In genomic region chr3:64264491-64265109, GRCh38 we compare ENCODE assay signal across 17 cellular contexts. TPM values are rescaled to one million over a fixed set of nuclear protein-coding genes. Genes with fewer than 3 reads are reported as not detected.
A peak's percentile ranks its signal among the peaks of the same experiment; 100 is the strongest.
DNase-seq lines count a peak whose midpoint lies in the region; ATAC-seq and TF ChIP-seq lines count a peak whose summit lies in the region.
"Had no signal": no experiment of that assay in that cellular context is flagged by ENCODE, and none has a peak within 500 bp of the region (broad histone marks: within the 10 kb centered on the region; RNA-seq: fewer than 3 reads in every experiment).

No MANE protein-coding gene starts in this region.

- no peak overlapping the region for H2BK120ac ChIP-seq in H9 (ENCODE audit: low read depth, low read length, poor library complexity, severe bottlenecking)

- no peak overlapping the region for H2BK5ac ChIP-seq in H9 (ENCODE audit: insufficient read length, low read length)

- H3K36me3 Mint-ChIP-seq in H9 (ENCODE audit: insufficient read depth in 1 of 3, low read depth in 3 of 3): no peaks in the 10 kb centered on the region; a peak in 1 of 7 replicates
- H3K36me3 Mint-ChIP-seq: activated naive CD4-positive, alpha-beta T cell treated with anti-CD3 and anti-CD28 coated beads, Interleukin-2, amount 50 U/mL, for 72 hours had no signal

- no peak overlapping the region for H3K9ac ChIP-seq in H9 (ENCODE audit: extremely low read depth, insufficient read length, low read length)
- H3K9ac ChIP-seq: BLaER1 had no signal

- no peaks in the 10 kb centered on the region for H3K79me2 ChIP-seq in H9 (ENCODE audit: insufficient read depth, low read length)

- H3K27me3 ChIP-seq in gastrocnemius medialis: no peaks in the 10 kb centered on the region
- H3K27me3 ChIP-seq in H9 (ENCODE audit: insufficient read depth, low read length): no peaks in the 10 kb centered on the region
- H3K27me3 ChIP-seq: BLaER1, upper lobe of left lung had no signal

- peak; percentile 37 for DNase-seq in DMS 273 treated with DMSO at 0.1 percent for 48 hours (lab: John Stamatoyannopoulos, UW)
- DNase-seq in fibroblast of mammary gland (ENCODE audit: low read depth): peak; percentile 76
- no peak for DNase-seq in gastrocnemius medialis
- DNase-seq in globus pallidus (ENCODE audit: low spot score): no peak
- no peak for DNase-seq in mucosa of descending colon
- DNase-seq in H9: no peak
- DNase-seq in foreskin melanocyte: no peak
- DNase-seq: activated T-cell treated with anti-CD3 and anti-CD28 coated beads for 4 hours, DND-41, erythroblast, NCI-H1105 treated with DMSO at 0.1 percent for 48 hours, NCI-H345, OCI-M1, upper lobe of left lung had no signal

- no peak overlapping the region for H2AFZ ChIP-seq in H9 (ENCODE audit: low read length)

- no peak overlapping the region for H3K18ac ChIP-seq in H9 (ENCODE audit: insufficient read length, low read depth, low read length)

- H3K9me3 ChIP-seq in gastrocnemius medialis (no peaks in the 10 kb centered on the region), mucosa of descending colon (no peaks in the 10 kb centered on the region), H9 (ENCODE audit: control insufficient read depth, low read depth, low read length) (no peaks in the 10 kb centered on the region)
- H3K9me3 ChIP-seq: BLaER1, upper lobe of left lung had no signal

- no peak overlapping the region for H2BK12ac ChIP-seq in H9 (ENCODE audit: insufficient read length, low read depth, low read length)

- no CpG with 5 or more reads among the region's 4 CpGs for WGBS in H9 (ENCODE audit: extremely low coverage, insufficient read length, low lambda C conversion rate)

- no peak overlapping the region for H4K5ac ChIP-seq in H9 (ENCODE audit: insufficient read length, low read depth, low read length)

- no peak overlapping the region for H3K14ac ChIP-seq in H9 (ENCODE audit: insufficient read depth, low read length)

- H2BK15ac ChIP-seq in H9 (ENCODE audit: low read depth, low read length): no peak overlapping the region

- no peaks in the 10 kb centered on the region for H4K20me1 ChIP-seq in H9 (ENCODE audit: control insufficient read depth, insufficient read depth, insufficient read length)
- H4K20me1 ChIP-seq: BLaER1 had no signal

- peaks cover 3% of the 10 kb centered on the region for H3K27me3 Mint-ChIP-seq in H9 (ENCODE audit: low read depth)

- TF ChIP-seq CTCF in VCaP (conservative IDR thresholded peaks at IDR 0.05) (no peak), fibroblast of mammary gland (conservative IDR thresholded peaks at IDR 0.05; ENCODE audit: control insufficient read depth, insufficient read depth, low read depth, low read length) (peak; percentile 47), gastrocnemius medialis (IDR thresholded peaks at IDR 0.05 in 4 of 5, conservative IDR thresholded peaks at IDR 0.05 in 1 of 5) (no peak), mucosa of descending colon (IDR thresholded peaks at IDR 0.05) (no peak), H9 (conservative IDR thresholded peaks at IDR 0.05) (no peak)

- no peak overlapping the region for H2BK20ac ChIP-seq in H9 (ENCODE audit: low read depth, low read length, poor library complexity, severe bottlenecking)

- intact Hi-C loops in gastrocnemius medialis (cut with DNase I; ENCODE audit: low total_unique reads): loop anchor here (5.0 kb wide), 2 partner anchors 47 to 77 kb away; no protein-coding TSS in a partner anchor
- intact Hi-C loops in mucosa of descending colon (cut with DNase I, micrococcal nuclease): loop anchor here in 1 of 2 donors (10.0 kb wide), 1 partner anchor 230 kb away; no protein-coding TSS in a partner anchor

- no peak overlapping the region for H4K8ac ChIP-seq in H9 (replicated peaks; ENCODE audit: insufficient read length, low read depth, low read length)

- no peak overlapping the region for H3K56ac ChIP-seq in H9 (ENCODE audit: insufficient read length, low read depth, low read length)

- no peak overlapping the region for H3K23ac ChIP-seq in H9 (ENCODE audit: insufficient read length, low read depth, low read length)

- H3K27ac ChIP-seq in VCaP (peak overlapping the region; percentile 59), gastrocnemius medialis (peak overlapping the region in 3 of 4 donors; percentile 8 to 81 (median 77)), H9 (ENCODE audit: insufficient read length, low read depth, low read length) (no peak overlapping the region)
- H3K27ac ChIP-seq: BLaER1 had no signal

- H3K4me3 ChIP-seq in fibroblast of mammary gland (ENCODE audit: control insufficient read depth, low read depth, low read length) (peak overlapping the region; percentile 14), gastrocnemius medialis (no peak overlapping the region), mucosa of descending colon (no peak overlapping the region)
- H3K4me3 ChIP-seq: BLaER1 had no signal

- in situ Hi-C loops in gastrocnemius medialis (cut with MboI; ENCODE audit: low sequenced_read_pairs in 4 of 4): no loop called here

- peaks cover 25 to 35% of the 10 kb centered on the region in 2 experiments for H3K4me1 Mint-ChIP-seq in H9

- no peak overlapping the region for H3K4me2 ChIP-seq in H9 (ENCODE audit: insufficient read depth, insufficient read length, low read length)
- H3K4me2 ChIP-seq: BLaER1 had no signal

- H3K4me3 Mint-ChIP-seq in H9: no peak overlapping the region

- peaks cover 4% of the 10 kb centered on the region for H3K23me2 ChIP-seq in H9 (ENCODE audit: insufficient read length, low read depth, low read length, poor library complexity, severe bottlenecking)

- no peak overlapping the region for H3K4ac ChIP-seq in H9 (ENCODE audit: low read depth, low read length)

- H4K91ac ChIP-seq in H9 (ENCODE audit: insufficient read length, low read depth, low read length): no peak overlapping the region

- H3K9me3 Mint-ChIP-seq in H9: peaks cover 0 to 2% of the 10 kb centered on the region in 2 experiments; a peak in 2 of 5 replicates

- H3K79me1 ChIP-seq in H9 (ENCODE audit: insufficient read depth, low read depth, low read length, poor library complexity, severe bottlenecking): no peaks in the 10 kb centered on the region

- H3T11ph ChIP-seq in H9 (ENCODE audit: low read length): no peak overlapping the region

- peaks cover 13 to 29% of the 10 kb centered on the region in 2 donors for H3K4me1 ChIP-seq in gastrocnemius medialis
- peaks cover 4% of the 10 kb centered on the region for H3K4me1 ChIP-seq in mucosa of descending colon (ENCODE audit: low read depth)
- H3K4me1 ChIP-seq in H9 (ENCODE audit: insufficient read depth, low read length): 0 out of 2 replicates have a peak, but pooled peaks cover 2% of the 10 kb centered on the region

- H3K36me3 ChIP-seq in gastrocnemius medialis: no peaks in the 10 kb centered on the region
- H3K36me3 ChIP-seq in mucosa of descending colon (ENCODE audit: low read depth): no peaks in the 10 kb centered on the region
- H3K36me3 ChIP-seq: BLaER1, upper lobe of left lung had no signal

- no peak overlapping the region for H3K27ac Mint-ChIP-seq in H9
- H3K27ac Mint-ChIP-seq: activated naive CD4-positive, alpha-beta T cell treated with anti-CD3 and anti-CD28 coated beads, Interleukin-2, amount 50 U/mL, for 72 hours had no signal

- no peak overlapping the region for H2AK5ac ChIP-seq in H9 (ENCODE audit: insufficient read length, low read length)

- ATAC-seq in gastrocnemius medialis (no peak), mucosa of descending colon (no peak)
- ATAC-seq: activated naive CD4-positive, alpha-beta T cell treated with anti-CD3 and anti-CD28 coated beads, Interleukin-2, amount 50 U/mL, for 72 hours had no signal

- no peak for TF ChIP-seq POLR2A in gastrocnemius medialis (IDR thresholded peaks at IDR 0.05)

RNA-seq across cellular contexts. Expression of gene PRICKLE2, which starts 39.3 kb away (rescaled TPM):
- total RNA-seq in gastrocnemius medialis: 1 to 10 TPM; 3.6 to 6.7 (median 4.6) TPM
- 10 to 100 TPM in 1 of 3 donors, 1 to 10 TPM in 2; 4.3 to 66.3 (median 7.0) TPM for total RNA-seq in mucosa of descending colon
- total RNA-seq in H9 (2021): 3.2 and 3.4 TPM in 2 replicates
- total RNA-seq: activated naive CD4-positive, alpha-beta T cell treated with anti-CD3 and anti-CD28 coated beads, Interleukin-2, amount 50 U/mL, for 72 hours had no signal

Comparison
In these comparisons a context has a peak if more than half of its experiments do, and no peak if none do; other contexts are left out.
1. DNase-seq: peak in DMS 273 treated with DMSO at 0.1 percent for 48 hours (single experiment) and fibroblast of mammary gland (single experiment); none in gastrocnemius medialis (0 of 2), globus pallidus (single experiment), mucosa of descending colon (0 of 3), H9 (single experiment) and foreskin melanocyte (single experiment).